22 cellular contexts compared by ENCODE assay signal in the genomic region with DNA sequence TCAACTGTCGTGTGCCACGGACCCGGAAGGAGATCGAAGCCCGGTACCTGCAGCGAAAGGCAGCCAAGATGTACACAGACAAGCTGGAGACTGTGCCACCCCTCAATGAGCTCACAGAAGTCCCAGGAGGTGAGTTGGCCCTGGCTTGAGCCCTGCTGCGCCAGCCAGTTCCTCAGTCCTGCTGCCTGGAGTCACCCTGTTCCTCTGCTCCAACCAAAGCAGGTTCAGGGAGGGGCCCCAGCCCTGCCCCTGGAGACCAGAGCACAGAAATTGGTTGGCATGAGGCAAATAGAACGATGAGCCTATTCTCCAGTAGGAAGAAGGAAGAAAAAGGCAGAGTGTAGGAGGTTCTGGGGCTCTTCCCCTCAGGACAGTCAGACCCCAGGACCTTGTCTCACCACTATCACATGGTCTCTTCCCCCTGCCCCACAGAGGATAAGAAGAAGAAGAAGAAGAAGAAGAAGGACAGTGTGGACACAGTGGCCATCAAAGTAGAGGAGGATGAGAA. TPM values are rescaled to one million over a fixed set of nuclear protein-coding genes. Genes with fewer than 3 reads are reported as not detected.
"Had no signal": no experiment of that assay in that cellular context is flagged by ENCODE, and none has a peak within 500 bp of the region (broad histone marks: within the 10 kb centered on the region; RNA-seq: fewer than 3 reads in every experiment).

No MANE protein-coding gene starts in this region.

- H3K9me3 Mint-ChIP-seq: activated naive CD4-positive, alpha-beta T cell treated with anti-CD3 and anti-CD28 coated beads, Interleukin-2, amount 50 U/mL, for 72 hours; effector memory CD8-positive, alpha-beta T cell; mesothelial cell of epicardium; stimulated activated naive CD8-positive, alpha-beta T cell treated with anti-CD3 and anti-CD28 coated beads, Interleukin-15, amount 100 ng/mL, for 72 hours had no signal

- H3K27me3 Mint-ChIP-seq: stimulated activated naive CD8-positive, alpha-beta T cell treated with anti-CD3 and anti-CD28 coated beads, Interleukin-15, amount 100 ng/mL, for 72 hours had no signal

- ATAC-seq: activated naive CD4-positive, alpha-beta T cell treated with anti-CD3 and anti-CD28 coated beads, Interleukin-2, amount 50 U/mL, for 72 hours; effector memory CD8-positive, alpha-beta T cell; left colon; stimulated activated naive CD8-positive, alpha-beta T cell treated with anti-CD3 and anti-CD28 coated beads, Interleukin-15, amount 100 ng/mL, for 72 hours had no signal

- H3K4me3 Mint-ChIP-seq: effector memory CD8-positive, alpha-beta T cell; mesothelial cell of epicardium; stimulated activated naive CD8-positive, alpha-beta T cell treated with anti-CD3 and anti-CD28 coated beads, Interleukin-15, amount 100 ng/mL, for 72 hours had no signal

- H3K4me1 Mint-ChIP-seq: stimulated activated naive CD8-positive, alpha-beta T cell treated with anti-CD3 and anti-CD28 coated beads, Interleukin-15, amount 100 ng/mL, for 72 hours had no signal

- H3K9me3 ChIP-seq: esophagus squamous epithelium, prostate gland, right atrium auricular region, suprapubic skin, transverse colon, uterus had no signal

- H3K36me3 Mint-ChIP-seq: activated naive CD4-positive, alpha-beta T cell treated with anti-CD3 and anti-CD28 coated beads, Interleukin-2, amount 50 U/mL, for 72 hours; mesothelial cell of epicardium had no signal

- H3K27ac ChIP-seq: esophagus squamous epithelium, prostate gland, right atrium auricular region, suprapubic skin, transverse colon, uterus, VCaP had no signal

- H3K36me3 ChIP-seq: esophagus squamous epithelium, prostate gland, right atrium auricular region, suprapubic skin, transverse colon, uterus had no signal

- H3K4me1 ChIP-seq: prostate gland, right atrium auricular region, transverse colon, uterus had no signal

- H3K27ac Mint-ChIP-seq: effector memory CD8-positive, alpha-beta T cell; mesothelial cell of epicardium; stimulated activated naive CD8-positive, alpha-beta T cell treated with anti-CD3 and anti-CD28 coated beads, Interleukin-15, amount 100 ng/mL, for 72 hours had no signal

- H3K27me3 ChIP-seq: right atrium auricular region, suprapubic skin, transverse colon, uterus had no signal

- H3K4me3 ChIP-seq: esophagus squamous epithelium, prostate gland, right atrium auricular region, suprapubic skin, transverse colon, uterus had no signal

- DNase-seq: activated CD4-positive, alpha-beta T cell treated with anti-CD3 and anti-CD28 coated beads, Interleukin-2, amount 50 U/mL, for 48 hours; amniotic stem cell; effector memory CD8-positive, alpha-beta T cell; esophagus squamous epithelium; stimulated activated CD4-positive, alpha-beta T cell treated with anti-CD3 and anti-CD28 coated beads, Interleukin-2, amount 100 ng/mL, for 48 hours; SW 1271; T-helper 2 cell had no signal

RNA-seq across cellular contexts. Expression of gene TMIE, which starts 8.0 kb away (rescaled TPM):
- total RNA-seq: osteocyte, right atrium auricular region, transverse colon had no signal
- polyA plus RNA-seq: neural cell had no signal

RNA-seq across cellular contexts. Expression of gene PRSS50, which starts 8.5 kb away (rescaled TPM):
- total RNA-seq: activated naive CD4-positive, alpha-beta T cell treated with anti-CD3 and anti-CD28 coated beads, Interleukin-2, amount 50 U/mL, for 72 hours; dermis microvascular lymphatic vessel endothelial cell; left colon; lung microvascular endothelial cell; osteocyte; skeletal muscle tissue; suprapubic skin had no signal
- polyA plus RNA-seq: neural cell had no signal
